ENCODE assay signal across 22 cellular contexts in the genomic region with DNA sequence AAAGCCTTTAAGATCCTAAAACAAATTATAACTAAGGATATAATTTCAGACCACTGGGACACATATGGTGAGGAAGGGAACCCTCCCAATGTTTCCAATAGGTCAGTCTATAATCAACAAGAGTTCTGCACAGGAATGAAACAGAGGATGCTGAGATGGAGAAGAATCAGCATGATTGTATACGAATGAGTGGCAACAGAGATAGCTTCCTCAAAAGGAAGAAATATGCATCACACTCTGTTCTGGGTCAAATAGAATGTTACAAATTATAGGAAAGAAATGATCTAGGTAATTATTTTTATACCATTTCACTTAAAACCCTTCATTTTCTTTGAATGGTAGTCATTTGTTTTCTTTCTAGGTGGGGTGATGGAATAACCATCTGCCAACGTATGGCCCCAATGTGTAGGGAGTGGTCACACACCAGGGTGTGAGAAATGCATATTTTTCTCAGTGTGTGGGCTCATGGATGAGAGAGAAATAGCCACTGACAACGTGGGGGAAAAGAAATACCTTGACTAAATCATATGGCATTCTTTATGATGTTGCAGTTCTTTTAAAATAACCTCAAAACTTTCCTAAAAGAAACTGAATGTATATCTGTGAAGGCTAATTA.
A peak's percentile ranks its signal among the peaks of the same experiment; 100 is the strongest.
DNase-seq lines count a peak whose midpoint lies in the region; ATAC-seq lines count a peak whose summit lies in the region.
"Had no signal": no experiment of that assay in that cellular context is flagged by ENCODE, and none has a peak within 500 bp of the region (broad histone marks: within the 10 kb centered on the region; RNA-seq: fewer than 3 reads in every experiment).

No MANE protein-coding gene starts in this region.

- no peak overlapping the region for H3K9ac ChIP-seq in GM23248

- no peak overlapping the region for H3K27ac ChIP-seq in GM23248
- H3K27ac ChIP-seq: prostate gland, testis had no signal

- POLR2A ChIA-PET in activated CD4-positive, alpha-beta T cell treated with anti-CD3 and anti-CD28 coated beads for 36 hours (lab: Charles Lee) = no interaction called here

- in situ Hi-C loops in GM23248 (cut with MboI) = no loop called here

- no peak overlapping the region for H3K4me3 Mint-ChIP-seq in activated CD4-positive, alpha-beta T cell treated with anti-CD3 and anti-CD28 coated beads for 36 hours
- H3K4me3 Mint-ChIP-seq in activated naive CD8-positive, alpha-beta T cell treated with anti-CD3 and anti-CD28 coated beads for 36 hours = no peak overlapping the region
- peak overlapping the region; percentile 78 for H3K4me3 Mint-ChIP-seq in natural killer cell treated with Interleukin-12 subunit alpha and Interleukin-12 subunit beta and Interleukin-15 and Interleukin-18, amount 100 ng/mL, for 72 hours
- H3K4me3 Mint-ChIP-seq: activated T-cell treated with anti-CD3 and anti-CD28 coated beads, Interleukin-2, amount 50 U/mL, for 4 hours; CD4-positive, CD25-positive, alpha-beta regulatory T cell; stimulated activated naive B cell treated with anti-CD40 and anti-IgM and Interleukin-4, amounts not matched to agents 10 μg/mL and 1 μg/mL and 100 μg/mL, for 72 hours; WTC11 had no signal

- H3K36me3 ChIP-seq in GM23248 (ENCODE audit: low read depth) = no peaks in the 10 kb centered on the region
- H3K36me3 ChIP-seq: prostate gland had no signal

- no peaks in the 10 kb centered on the region for H3K27me3 ChIP-seq in GM23248 (replicated peaks; ENCODE audit: insufficient read depth)
- H3K27me3 ChIP-seq: testis had no signal

- no peaks in the 10 kb centered on the region for H3K9me3 ChIP-seq in GM23248 (ENCODE audit: low read depth)
- H3K9me3 ChIP-seq: prostate gland, testis had no signal

- DNase-seq in activated CD4-positive, alpha-beta T cell treated with anti-CD3 and anti-CD28 coated beads for 36 hours = no peak
- DNase-seq in activated CD4-positive, alpha-beta T cell treated with anti-CD3 and anti-CD28 coated beads, Interleukin-2, amount 50 U/mL, for 4 hours = no peak
- DNase-seq in GM23248 = peak; percentile 25
- no peak for DNase-seq in activated naive CD8-positive, alpha-beta T cell treated with anti-CD3 and anti-CD28 coated beads for 36 hours
- peak; percentile 81 for DNase-seq in natural killer cell treated with Interleukin-12 subunit alpha and Interleukin-12 subunit beta and Interleukin-15 and Interleukin-18, amount 100 ng/mL, for 72 hours (ENCODE audit: low spot score)
- no peak for DNase-seq in left ventricle myocardium superior
- no peak for DNase-seq in NCI-H526 treated with DMSO at 0.1 percent for 48 hours (lab: John Stamatoyannopoulos, UW)
- DNase-seq: activated T-cell treated with anti-CD3 and anti-CD28 coated beads, Interleukin-2, amount 50 U/mL, for 4 hours; hypothalamus; mesendoderm; NCI-H1694; NCI-H510A treated with DMSO at 0.1 percent for 48 hours; SHP77; stimulated activated CD4-positive, alpha-beta T cell treated with anti-CD3 and anti-CD28 coated beads, Interleukin-4, amount 100 ng/mL, for 24 hours; stimulated activated naive B cell treated with anti-CD40 and anti-IgM and Interleukin-4, amounts not matched to agents 10 μg/mL and 1 μg/mL and 100 μg/mL, for 72 hours; testis had no signal

- no peak overlapping the region for H2AFZ ChIP-seq in GM23248

- no peaks in the 10 kb centered on the region for H3K36me3 Mint-ChIP-seq in activated CD4-positive, alpha-beta T cell treated with anti-CD3 and anti-CD28 coated beads for 36 hours (ENCODE audit: low read depth)
- H3K36me3 Mint-ChIP-seq in activated naive CD8-positive, alpha-beta T cell treated with anti-CD3 and anti-CD28 coated beads for 36 hours = no peaks in the 10 kb centered on the region
- peaks cover 18% of the 10 kb centered on the region for H3K36me3 Mint-ChIP-seq in natural killer cell treated with Interleukin-12 subunit alpha and Interleukin-12 subunit beta and Interleukin-15 and Interleukin-18, amount 100 ng/mL, for 72 hours
- H3K36me3 Mint-ChIP-seq: activated naive CD4-positive, alpha-beta T cell treated with anti-CD3 and anti-CD28 coated beads, Interleukin-2, amount 50 U/mL, for 24 hours; CD4-positive, CD25-positive, alpha-beta regulatory T cell; stimulated activated naive B cell treated with anti-CD40 and anti-IgM and Interleukin-4, amounts not matched to agents 10 μg/mL and 1 μg/mL and 100 μg/mL, for 72 hours; WTC11 had no signal

- no peaks in the 10 kb centered on the region for H3K79me2 ChIP-seq in GM23248 (ENCODE audit: insufficient read depth)

- no peaks in the 10 kb centered on the region for H3K27me3 Mint-ChIP-seq in activated CD4-positive, alpha-beta T cell treated with anti-CD3 and anti-CD28 coated beads for 36 hours
- H3K27me3 Mint-ChIP-seq in activated naive CD8-positive, alpha-beta T cell treated with anti-CD3 and anti-CD28 coated beads for 36 hours = no peaks in the 10 kb centered on the region
- H3K27me3 Mint-ChIP-seq in natural killer cell treated with Interleukin-12 subunit alpha and Interleukin-12 subunit beta and Interleukin-15 and Interleukin-18, amount 100 ng/mL, for 72 hours = no peaks in the 10 kb centered on the region
- H3K27me3 Mint-ChIP-seq: activated naive CD4-positive, alpha-beta T cell treated with anti-CD3 and anti-CD28 coated beads, Interleukin-2, amount 50 U/mL, for 24 hours; CD4-positive, CD25-positive, alpha-beta regulatory T cell had no signal

- no peak overlapping the region for H3K4me3 ChIP-seq in GM23248
- H3K4me3 ChIP-seq: prostate gland, testis had no signal

- H3K4me1 Mint-ChIP-seq in activated CD4-positive, alpha-beta T cell treated with anti-CD3 and anti-CD28 coated beads for 36 hours = peaks cover 10% of the 10 kb centered on the region
- H3K4me1 Mint-ChIP-seq in activated naive CD8-positive, alpha-beta T cell treated with anti-CD3 and anti-CD28 coated beads for 36 hours = peaks cover 21% of the 10 kb centered on the region
- peaks cover 64 to 69% of the 10 kb centered on the region in 2 donors for H3K4me1 Mint-ChIP-seq in natural killer cell treated with Interleukin-12 subunit alpha and Interleukin-12 subunit beta and Interleukin-15 and Interleukin-18, amount 100 ng/mL, for 72 hours (ENCODE audit: low read depth in 2 of 2)
- H3K4me1 Mint-ChIP-seq: stimulated activated naive B cell treated with anti-CD40 and anti-IgM and Interleukin-4, amounts not matched to agents 10 μg/mL and 1 μg/mL and 100 μg/mL, for 72 hours had no signal

- H3F3A ChIP-seq in GM23248 (ENCODE audit: insufficient read depth) = peaks cover 6% of the 10 kb centered on the region; the same call in 1 of the 2 replicates

- peaks cover 13% of the 10 kb centered on the region for H3K4me1 ChIP-seq in GM23248 (ENCODE audit: insufficient read depth)
- H3K4me1 ChIP-seq: prostate gland, testis had no signal

- H3K4me2 ChIP-seq in GM23248 (ENCODE audit: unreplicated experiment) = peak overlapping the region; percentile 7

- WGBS in GM23248 (ENCODE audit: low coverage in 1 of 2, low lambda C conversion rate in 2 of 2, missing lambda C conversion rate in 2 of 2), 2 experiments = 45 to 50% methylated on average over 3 of the region's 3 CpGs

- H3K27ac Mint-ChIP-seq in activated CD4-positive, alpha-beta T cell treated with anti-CD3 and anti-CD28 coated beads for 36 hours = no peak overlapping the region
- peak overlapping the region; percentile 62 for H3K27ac Mint-ChIP-seq in activated naive CD8-positive, alpha-beta T cell treated with anti-CD3 and anti-CD28 coated beads for 36 hours
- peak overlapping the region; percentile 99 to 100 for H3K27ac Mint-ChIP-seq in natural killer cell treated with Interleukin-12 subunit alpha and Interleukin-12 subunit beta and Interleukin-15 and Interleukin-18, amount 100 ng/mL, for 72 hours
- H3K27ac Mint-ChIP-seq: CD4-positive, CD25-positive, alpha-beta regulatory T cell; stimulated activated naive B cell treated with anti-CD40 and anti-IgM and Interleukin-4, amounts not matched to agents 10 μg/mL and 1 μg/mL and 100 μg/mL, for 72 hours; WTC11 had no signal

- no peaks in the 10 kb centered on the region for H3K9me2 ChIP-seq in GM23248 (ENCODE audit: insufficient read depth)

- H3K9me3 Mint-ChIP-seq in activated CD4-positive, alpha-beta T cell treated with anti-CD3 and anti-CD28 coated beads for 36 hours (ENCODE audit: low read depth) = no peaks in the 10 kb centered on the region
- H3K9me3 Mint-ChIP-seq in activated naive CD8-positive, alpha-beta T cell treated with anti-CD3 and anti-CD28 coated beads for 36 hours = no peaks in the 10 kb centered on the region
- peaks cover 4% of the 10 kb centered on the region for H3K9me3 Mint-ChIP-seq in natural killer cell treated with Interleukin-12 subunit alpha and Interleukin-12 subunit beta and Interleukin-15 and Interleukin-18, amount 100 ng/mL, for 72 hours
- H3K9me3 Mint-ChIP-seq: activated naive CD4-positive, alpha-beta T cell treated with anti-CD3 and anti-CD28 coated beads, Interleukin-2, amount 50 U/mL, for 24 hours; activated T-cell treated with anti-CD3 and anti-CD28 coated beads, Interleukin-2, amount 50 U/mL, for 4 hours; stimulated activated naive B cell treated with anti-CD40 and anti-IgM and Interleukin-4, amounts not matched to agents 10 μg/mL and 1 μg/mL and 100 μg/mL, for 72 hours; WTC11 had no signal

- peak; percentile 39 for ATAC-seq in activated CD4-positive, alpha-beta T cell treated with anti-CD3 and anti-CD28 coated beads for 36 hours
- ATAC-seq in natural killer cell treated with Interleukin-12 subunit alpha and Interleukin-12 subunit beta and Interleukin-15 and Interleukin-18, amount 100 ng/mL, for 72 hours = peak; percentile 78 to 83
- ATAC-seq in GM18867 (IDR thresholded peaks at IDR 0.05; ENCODE audit: unreplicated experiment) (no peak), left ventricle myocardium superior (no peak)
- ATAC-seq: sciatic nerve; stimulated activated naive B cell treated with anti-CD40 and anti-IgM and Interleukin-4, amounts not matched to agents 10 μg/mL and 1 μg/mL and 100 μg/mL, for 72 hours; WTC11 had no signal

- CTCF ChIA-PET in activated CD4-positive, alpha-beta T cell treated with anti-CD3 and anti-CD28 coated beads for 36 hours (lab: Charles Lee) = interaction anchor here (0.7 kb wide), 1 partner anchor 252 kb away, joined by 3 read pairs; no protein-coding TSS in a partner anchor

- intact Hi-C loops in activated CD4-positive, alpha-beta T cell treated with anti-CD3 and anti-CD28 coated beads for 36 hours (cut with DNase I, micrococcal nuclease) = no loop called here
- intact Hi-C loops in left ventricle myocardium superior (cut with micrococcal nuclease) = loop anchor here (10.0 kb wide), 1 partner anchor 253 kb away; no protein-coding TSS in a partner anchor

- no peaks in the 10 kb centered on the region for H4K20me1 ChIP-seq in GM23248 (ENCODE audit: insufficient read depth)

Comparison
In these comparisons a context has a peak if more than half of its experiments do, and no peak if none do; other contexts are left out.
1. ATAC-seq: peak in activated CD4-positive, alpha-beta T cell treated with anti-CD3 and anti-CD28 coated beads for 36 hours (single experiment) and natural killer cell treated with Interleukin-12 subunit alpha and Interleukin-12 subunit beta and Interleukin-15 and Interleukin-18, amount 100 ng/mL, for 72 hours (2 of 2); none in GM18867 (single experiment) and left ventricle myocardium superior (single experiment).
2. DNase-seq: peak in GM23248 (single experiment) and natural killer cell treated with Interleukin-12 subunit alpha and Interleukin-12 subunit beta and Interleukin-15 and Interleukin-18, amount 100 ng/mL, for 72 hours (single experiment); none in activated CD4-positive, alpha-beta T cell treated with anti-CD3 and anti-CD28 coated beads for 36 hours (single experiment), activated CD4-positive, alpha-beta T cell treated with anti-CD3 and anti-CD28 coated beads, Interleukin-2, amount 50 U/mL, for 4 hours (0 of 2), activated naive CD8-positive, alpha-beta T cell treated with anti-CD3 and anti-CD28 coated beads for 36 hours (single experiment), left ventricle myocardium superior (single experiment) and NCI-H526 treated with DMSO at 0.1 percent for 48 hours (single experiment).